8 cellular contexts compared by ENCODE assay signal in the genomic region with DNA sequence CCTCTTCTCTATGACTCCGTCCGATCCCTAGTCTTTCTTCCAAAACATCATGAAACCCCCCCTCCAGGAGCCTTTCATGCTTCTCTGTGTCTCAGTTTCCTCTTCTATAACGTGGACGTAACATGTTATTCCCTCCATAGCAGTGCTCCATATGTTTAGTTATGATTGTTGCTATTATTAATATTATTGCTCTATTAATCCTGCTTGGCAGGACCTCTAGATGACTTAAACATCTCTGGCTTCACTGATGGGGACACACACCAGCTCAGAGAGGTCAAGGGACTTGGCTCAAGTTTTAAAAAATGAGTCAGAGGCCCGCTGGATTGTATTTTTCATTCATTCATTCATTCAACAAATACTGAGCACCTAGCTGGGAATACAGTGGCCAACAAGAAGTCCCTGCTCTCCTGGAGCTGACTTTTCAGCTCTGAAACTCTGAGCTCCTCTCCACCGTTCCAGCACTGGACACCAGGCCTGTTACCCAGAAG. TPM values are rescaled to one million over a fixed set of nuclear protein-coding genes. Genes with fewer than 3 reads are reported as not detected.
DNase-seq lines count a peak whose midpoint lies in the region; ATAC-seq, FAIRE-seq and TF ChIP-seq lines count a peak whose summit lies in the region.

No MANE protein-coding gene starts in this region.

- H2AFZ ChIP-seq in GM12878 (ENCODE audit: control insufficient read depth, low read depth, low read length), result peak overlapping the region; percentile 94

- H3K4me3 ChIP-seq in heart left ventricle (peak overlapping the region in 11 of 12 donors; percentile 12 to 81 (median 69)), GM12878 (peak overlapping the region; percentile 68), lung (no peak overlapping the region)

- H3K9me3 ChIP-seq in heart left ventricle (no peaks in the 10 kb centered on the region), GM12878 (replicated peaks; ENCODE audit: control insufficient read depth, insufficient read depth, low read length) (no peaks in the 10 kb centered on the region), lung (ENCODE audit: control insufficient read depth in 2 of 2, insufficient read depth in 1 of 2, low read length in 1 of 2) (no peaks in the 10 kb centered on the region)

- RAD21 ChIA-PET in GM12878 (lab: Charles Lee; ENCODE audit: unreplicated experiment), result interaction anchor here (0.6 to 2.3 kb wide), 7 partner anchors 20 to 158 kb away, joined by 3 to 10 read pairs (median 6); no protein-coding TSS in a partner anchor

- POLR2A ChIA-PET in GM12878 (lab: Charles Lee), result interaction anchor here (0.6 to 1.7 kb wide), 7 partner anchors 20 to 403 kb away, joined by 3 to 14 read pairs (median 3); a partner anchor contains a TSS

- H3K36me3 ChIP-seq in heart left ventricle (peaks cover 0 to 5% (median 0%) of the 10 kb centered on the region in 9 donors), GM12878 (ENCODE audit: control insufficient read depth in 2 of 2, insufficient read depth in 2 of 2, low read length in 1 of 2) (no peaks in the 10 kb centered on the region), lung (ENCODE audit: control insufficient read depth in 2 of 2, insufficient read depth in 2 of 2, low read length in 2 of 2) (peaks cover 0 to 1% of the 10 kb centered on the region in 2 donors)

- CTCF ChIA-PET in GM12878 (lab: Yijun Ruan, JAX), result interaction anchor here (0.8 to 4.1 kb wide), 9 partner anchors 18 to 160 kb away, joined by 3 to 27 read pairs (median 3); no protein-coding TSS in a partner anchor

- no peak for FAIRE-seq in GM12878 (lab: Jason Lieb, UNC)

- TF ChIP-seq CTCF in heart left ventricle (IDR thresholded peaks at IDR 0.05), result no peak
- TF ChIP-seq CTCF in GM12878 (IDR thresholded peaks at IDR 0.05 in 2 of 3, conservative IDR thresholded peaks at IDR 0.05 in 1 of 3; ENCODE audit: control insufficient read depth in 2 of 3, extremely low read depth in 1 of 3, insufficient read depth in 1 of 3, low read depth in 3 of 3, low read length in 3 of 3), result no peak
- no peak for TF ChIP-seq CTCF in lung (IDR thresholded peaks at IDR 0.05; ENCODE audit: control extremely low read depth, extremely low read depth)
- TF ChIP-seq CTCF in GM13976 (IDR thresholded peaks at IDR 0.05; ENCODE audit: borderline replicate concordance, control extremely low read depth, extremely low read depth, insufficient read depth, missing control alignments), result no peak

- SMC1A ChIA-PET in GM12878 (lab: Charles Lee; ENCODE audit: uncharacterized antibody, unreplicated experiment), result interaction anchor here (0.9 to 1.4 kb wide), 7 partner anchors 11 to 158 kb away, joined by 3 to 11 read pairs (median 3); a partner anchor contains a TSS

- TF ChIP-seq POLR2A in heart left ventricle (IDR thresholded peaks at IDR 0.05) (no peak), GM12878 (IDR thresholded peaks at IDR 0.05; ENCODE audit: low read depth, low read length) (no peak)

- DNase-seq in heart left ventricle, result no peak
- DNase-seq in Right ventricle myocardium inferior (ENCODE audit: missing footprints), result no peak
- DNase-seq in GM12878 (ENCODE audit: low read depth, low spot score), result no peak
- DNase-seq in lung (ENCODE audit: low spot score), result no peak
- DNase-seq in SIG-M5 treated with dmso at 0.1 percent for 504 hours (lab: John Stamatoyannopoulos, UW; ENCODE audit: unreplicated experiment), result no peak
- no peak for DNase-seq in NCI-H2081 treated with DMSO at 0.1 percent for 48 hours (lab: John Stamatoyannopoulos, UW)
- no peak for DNase-seq in GM13976 (ENCODE audit: low spot score)

- H4K20me1 ChIP-seq in GM12878 (ENCODE audit: control insufficient read depth, insufficient read depth), result no peaks in the 10 kb centered on the region

- no peaks in the 10 kb centered on the region for H3K27me3 ChIP-seq in heart left ventricle
- H3K27me3 ChIP-seq in GM12878 (replicated peaks in 1 of 2; ENCODE audit: control insufficient read depth in 2 of 2, insufficient read depth in 2 of 2, low read length in 1 of 2), result no peaks in the 10 kb centered on the region
- H3K27me3 ChIP-seq in lung (ENCODE audit: control insufficient read depth, insufficient read depth), result no peaks in the 10 kb centered on the region

- peak overlapping the region; percentile 76 for H3K9ac ChIP-seq in GM12878 (ENCODE audit: control insufficient read depth, insufficient read depth, low read length)

- in situ Hi-C loops in GM12878 (cut with MboI), result no loop called here
- in situ Hi-C loops in GM13976 (cut with MboI; ENCODE audit: low sequenced_read_pairs, unreplicated experiment), result no loop called here

- BruUV-seq in GM12878 (replicated peaks; lab: Mats Ljungman, UMichigan), result TSS peak; percentile 88

- no peaks in the 10 kb centered on the region for H3K79me2 ChIP-seq in GM12878 (ENCODE audit: control insufficient read depth, insufficient read depth, low read length)

- peak overlapping the region; percentile 86 for H3K4me2 ChIP-seq in GM12878 (ENCODE audit: control insufficient read depth, insufficient read depth)

- 24 to 30% (median 28%) methylated on average over 6 of the region's 6 CpGs for WGBS in heart left ventricle, 4 donors
- 20% methylated on average over 6 of the region's 6 CpGs for WGBS in GM12878 (ENCODE audit: insufficient coverage, insufficient replicate concordance, low lambda C conversion rate, missing lambda C conversion rate)
- 24 to 29% methylated on average over 6 of the region's 6 CpGs for WGBS in lung, 2 donors

- peak overlapping the region in 11 of 12 donors; percentile 27 to 94 (median 88) for H3K27ac ChIP-seq in heart left ventricle
- peak overlapping the region; percentile 84 for H3K27ac ChIP-seq in GM12878 (ENCODE audit: control insufficient read depth, insufficient read depth)
- H3K27ac ChIP-seq in lung (ENCODE audit: low read depth in 1 of 2, low read length in 1 of 2), result peak overlapping the region; percentile 90

- H3K4me1 ChIP-seq in heart left ventricle (peaks cover 0 to 22% (median 16%) of the 10 kb centered on the region in 12 donors), GM12878 (ENCODE audit: control insufficient read depth, insufficient read depth, low read length) (peaks cover 17% of the 10 kb centered on the region), lung (ENCODE audit: control insufficient read depth in 2 of 2, insufficient read depth in 2 of 2, low read length in 2 of 2) (peaks cover 0 to 9% of the 10 kb centered on the region in 2 donors)

- ATAC-seq in heart left ventricle, result peak in 1 of 4 donors; percentile 1
- ATAC-seq in Right ventricle myocardium inferior, result no peak
- ATAC-seq in GM12878, result no peak
- no peak for ATAC-seq in lung (ENCODE audit: insufficient read depth, low FRiP score)
- no peak for ATAC-seq in HG02759 (IDR thresholded peaks at IDR 0.05; ENCODE audit: unreplicated experiment)

- TF ChIP-seq EP300 in GM12878 (IDR thresholded peaks at IDR 0.05; ENCODE audit: borderline replicate concordance in 1 of 2, control insufficient read depth in 1 of 2, low read depth in 2 of 2, low read length in 2 of 2), result no peak

- intact Hi-C loops in heart left ventricle (cut with DNase I), result loop anchor here in 2 of 10 donors (2.0 to 5.0 kb wide), 2 partner anchors 21 to 155 kb away; no protein-coding TSS in a partner anchor
- intact Hi-C loops in Right ventricle myocardium inferior (cut with DNase I), result loop anchor here (2.0 kb wide), 1 partner anchor 21 kb away; no protein-coding TSS in a partner anchor
- intact Hi-C loops in GM12878 (cut with micrococcal nuclease; ENCODE audit: unreplicated experiment), result loop anchor here (5.0 kb wide), 1 partner anchor 130 kb away; a partner anchor contains a TSS

- no peak for TF ChIP-seq RAD21 in GM12878 (IDR thresholded peaks at IDR 0.05; ENCODE audit: insufficient read depth, low read depth, low read length)

RNA-seq across cellular contexts. Expression of a gene that starts 0.4 kb away (rescaled TPM):
- 1 to 10 TPM; 3.6 to 9.9 (median 5.7) TPM for total RNA-seq in heart left ventricle
- 1 to 10 TPM; 5.7 to 6.2 TPM for polyA plus RNA-seq in heart left ventricle
- total RNA-seq in Right ventricle myocardium inferior, result 11.8 TPM
- total RNA-seq in GM12878 (2013; cell fraction: nucleolus; rRNA removed), result 4.0 and 4.2 TPM in 2 replicates
- 2.6 and 4.5 TPM in 2 replicates for total RNA-seq in GM12878 (2014; rRNA removed)
- 1.4 and 2.5 TPM in 2 replicates for total RNA-seq in GM12878 (2014; rRNA removed; fragmentation: Illumina TruSeq; extraction: Trizol)
- 4.0 and 4.1 TPM in 2 replicates for total RNA-seq in GM12878 (2021)
- 0.39 TPM for polyA plus RNA-seq in GM12878 (2011; ENCODE audit: low read depth)
- polyA plus RNA-seq in GM12878 (2011; rRNA removed), result 0.61 and 1.3 TPM in 2 replicates
- polyA plus RNA-seq in GM12878 (2011; cell fraction: cytosol; rRNA removed), result 2.2 and 4.4 TPM in 2 replicates
- 4.3 and 5.5 TPM in 2 replicates for polyA plus RNA-seq in GM12878 (2011; cell fraction: nucleus; rRNA removed)
- 3.8 and 4.0 TPM in 2 replicates for polyA plus RNA-seq in GM12878 (2012)
- 0.11 and 1.2 TPM in 2 replicates for polyA plus RNA-seq in GM12878 (2014; fragmentation: Illumina TruSeq; extraction: Trizol)
- polyA plus RNA-seq in GM12878 (2014; fragmentation: Nextera tagmentation; extraction: Ambion mirVana), result under 1 TPM in 1 of 2 experiments, not detected in 1; 0.09 TPM
- polyA plus RNA-seq in GM12878 (2014; rRNA removed), result 1.2 and 3.7 TPM in 2 replicates
- polyA plus RNA-seq in GM12878 (2016; fragmentation: Nextera tagmentation; extraction: Ambion mirVana), result 1 to 10 TPM; 2.3 to 2.9 TPM
- polyA minus RNA-seq in GM12878 (2011; rRNA and poly(A)+ RNA removed), result 7.0 and 7.2 TPM in 2 replicates
- 0.83 TPM in 1 of 2 replicates, not detected in the other for polyA minus RNA-seq in GM12878 (2011; cell fraction: cytosol; rRNA and poly(A)+ RNA removed)
- polyA minus RNA-seq in GM12878 (2011; cell fraction: nucleus; rRNA and poly(A)+ RNA removed), result 3.7 and 4.0 TPM in 2 replicates
- 10 to 100 TPM in 1 of 2 donors, 1 to 10 TPM in 1; 4.5 to 13.7 TPM for total RNA-seq in lung
- 1 to 10 TPM; 5.3 to 5.9 TPM for polyA plus RNA-seq in lung

RNA-seq across cellular contexts. Expression of a gene that starts 24.9 kb away (rescaled TPM):
- total RNA-seq in heart left ventricle (1 to 10 TPM in 8 of 9 donors, under 1 TPM in 1; 0.97 to 3.8 (median 2.3) TPM), Right ventricle myocardium inferior (2.8 TPM), GM12878 (2014; rRNA removed) (0.49 and 0.56 TPM in 2 replicates), GM12878 (2014; rRNA removed; fragmentation: Illumina TruSeq; extraction: Trizol) (0.40 and 0.60 TPM in 2 replicates), GM12878 (2021) (2.0 and 2.5 TPM in 2 replicates), lung (10 to 100 TPM; 17.1 to 17.3 TPM)
- polyA plus RNA-seq in heart left ventricle (1 to 10 TPM in 1 of 2 donors, under 1 TPM in 1; 0.99 to 3.5 TPM), GM12878 (2011; rRNA removed) (1.2 and 1.6 TPM in 2 replicates), GM12878 (2014; fragmentation: Illumina TruSeq; extraction: Trizol) (0.22 and 0.38 TPM in 2 replicates), GM12878 (2014; fragmentation: Nextera tagmentation; extraction: Ambion mirVana) (under 1 TPM in 1 of 2 experiments, not detected in 1; 0.15 TPM), GM12878 (2014; rRNA removed) (2.2 and 2.9 TPM in 2 replicates), GM12878 (2016; fragmentation: Nextera tagmentation; extraction: Ambion mirVana) (1 to 10 TPM in 1 of 2 experiments, under 1 TPM in 1; 0.67 to 1.2 TPM), lung (10 to 100 TPM in 1 of 2 donors, 1 to 10 TPM in 1; 9.5 to 12.5 TPM)
- total RNA-seq in GM12878 (2013; cell fraction: nucleolus; rRNA removed), result 2.6 and 8.4 TPM in 2 replicates
- 1.9 TPM for polyA plus RNA-seq in GM12878 (2011; ENCODE audit: low read depth)
- 2.6 and 2.9 TPM in 2 replicates for polyA plus RNA-seq in GM12878 (2011; cell fraction: cytosol; rRNA removed)
- polyA plus RNA-seq in GM12878 (2011; cell fraction: nucleus; rRNA removed), result 9.1 and 9.5 TPM in 2 replicates
- polyA plus RNA-seq in GM12878 (2012), result 2.4 and 4.4 TPM in 2 replicates
- 0.51 and 2.5 TPM in 2 replicates for polyA minus RNA-seq in GM12878 (2011; rRNA and poly(A)+ RNA removed)
- polyA minus RNA-seq in GM12878 (2011; cell fraction: cytosol; rRNA and poly(A)+ RNA removed), result 1.7 TPM in 1 of 2 replicates, not detected in the other
- 1.6 and 2.1 TPM in 2 replicates for polyA minus RNA-seq in GM12878 (2011; cell fraction: nucleus; rRNA and poly(A)+ RNA removed)
